Comparison of ENCODE assay signal across 8 cellular contexts in genomic region chr6:105992315-105992961, GRCh38.
DNase-seq lines count a peak whose midpoint lies in the region; ATAC-seq and TF ChIP-seq lines count a peak whose summit lies in the region.

No MANE protein-coding gene starts in this region.

- H3K4me1 ChIP-seq in liver (ENCODE audit: control insufficient read depth in 4 of 4, insufficient read depth in 4 of 4, low read length in 3 of 4): peaks cover 3 to 31% (median 19%) of the 10 kb centered on the region in 4 donors

- no peaks in the 10 kb centered on the region for H3K36me3 ChIP-seq in liver (ENCODE audit: control insufficient read depth in 4 of 4, insufficient read depth in 3 of 4, low read depth in 1 of 4, low read length in 3 of 4)

- H3K27me3 ChIP-seq in liver (ENCODE audit: control insufficient read depth in 4 of 4, insufficient read depth in 4 of 4, low read length in 3 of 4): peaks cover 0 to 28% (median 2%) of the 10 kb centered on the region in 4 donors

- peak overlapping the region; percentile 40 to 51 for H3K9ac ChIP-seq in liver (ENCODE audit: low read depth in 1 of 2, low read length in 2 of 2)

- DNase-seq in AG08395 (ENCODE audit: low spot score): peak; percentile 93
- peak; percentile 81 for DNase-seq in NCI-H2227 (lab: John Stamatoyannopoulos, UW; ENCODE audit: unreplicated experiment)
- DNase-seq in activated CD4-positive, alpha-beta T cell treated with anti-CD3 and anti-CD28 coated beads for 48 hours: peak; percentile 90
- peak; percentile 45 for DNase-seq in dedifferentiated amniotic fluid mesenchymal stem cell (ENCODE audit: extremely low spot score)
- DNase-seq in stimulated activated CD4-positive, alpha-beta T cell treated with anti-CD3 and anti-CD28 coated beads, Interleukin-4, amount 100 ng/mL, for 1 hour: peak; percentile 90

- H3K9me3 ChIP-seq in liver (ENCODE audit: control insufficient read depth in 4 of 4, low read length in 3 of 4): peaks cover 0 to 2% (median 0%) of the 10 kb centered on the region in 4 donors

- WGBS in liver: 2% methylated on average over 34 of the region's 34 CpGs

- no peak for TF ChIP-seq CTCF in liver (IDR thresholded peaks at IDR 0.05; ENCODE audit: low read depth, low read length, missing input control)

- H3K4me3 ChIP-seq in liver (ENCODE audit: low read depth in 1 of 3, low read length in 3 of 3): peak overlapping the region; percentile 59 to 77 (median 72)

- H3K27ac ChIP-seq in liver (ENCODE audit: low read depth in 1 of 2, low read length in 2 of 2): peak overlapping the region; percentile 5 to 46

- ATAC-seq in GM18907 (IDR thresholded peaks at IDR 0.05; ENCODE audit: unreplicated experiment): peak; percentile 83
- ATAC-seq in HG03108 (IDR thresholded peaks at IDR 0.05; ENCODE audit: unreplicated experiment): peak; percentile 79

- peak; percentile 38 to 43 for TF ChIP-seq RAD21 in liver (IDR thresholded peaks at IDR 0.05)

TF ChIP-seq in liver, 16 proteins besides CTCF, POLR2A, EP300 and RAD21:
- peak; percentile 21 for TF ChIP-seq YY1 (IDR thresholded peaks at IDR 0.05)
- TF ChIP-seq ZBTB33 (IDR thresholded peaks at IDR 0.05): no peak

Comparison
In these comparisons a context has a peak if more than half of its experiments do, and no peak if none do; other contexts are left out.
1. Peak in every context shown above with its lines: DNase-seq, ATAC-seq, H3K4me3 ChIP-seq and H3K27ac ChIP-seq.